Comparison of ENCODE assay signal across 8 cellular contexts in genomic region chr16:17469742-17470001, GRCh38. TPM values are rescaled to one million over a fixed set of nuclear protein-coding genes. Genes with fewer than 3 reads are reported as not detected.
DNase-seq lines count a peak whose midpoint lies in the region; ATAC-seq and TF ChIP-seq lines count a peak whose summit lies in the region.

No MANE protein-coding gene starts in this region.

- H3K27me3 ChIP-seq in right lobe of liver (no peaks in the 10 kb centered on the region), suprapubic skin (no peaks in the 10 kb centered on the region)

- TF ChIP-seq CTCF in right lobe of liver (IDR thresholded peaks at IDR 0.05) = no peak
- TF ChIP-seq CTCF in suprapubic skin (IDR thresholded peaks at IDR 0.05) = no peak

- peak overlapping the region; percentile 66 for H3K27ac Mint-ChIP-seq in activated T-helper 2 cell treated with anti-CD3 and anti-CD28 coated beads, Interferon-gamma antibody, Interleukin-2, Interleukin-4, amounts not matched to agents 10 μg/mL and 5 μg/mL and 100 μg/mL, durations not matched to agents 14 hours and 24 hours and 36 hours

- H3K27ac ChIP-seq in right lobe of liver (no peak overlapping the region), suprapubic skin (peak overlapping the region; percentile 65)

- peak overlapping the region; percentile 88 for H3K4me3 Mint-ChIP-seq in activated T-helper 2 cell treated with anti-CD3 and anti-CD28 coated beads, Interferon-gamma antibody, Interleukin-2, Interleukin-4, amounts not matched to agents 10 μg/mL and 5 μg/mL and 100 μg/mL, durations not matched to agents 14 hours and 24 hours and 36 hours (ENCODE audit: low read depth)

- H3K4me1 Mint-ChIP-seq in activated T-helper 2 cell treated with anti-CD3 and anti-CD28 coated beads, Interferon-gamma antibody, Interleukin-2, Interleukin-4, amounts not matched to agents 10 μg/mL and 5 μg/mL and 100 μg/mL, durations not matched to agents 14 hours and 24 hours and 36 hours (ENCODE audit: low read depth) = peaks cover 57% of the 10 kb centered on the region

- no peaks in the 10 kb centered on the region for H3K27me3 Mint-ChIP-seq in activated T-helper 2 cell treated with anti-CD3 and anti-CD28 coated beads, Interferon-gamma antibody, Interleukin-2, Interleukin-4, amounts not matched to agents 10 μg/mL and 5 μg/mL and 100 μg/mL, durations not matched to agents 14 hours and 24 hours and 36 hours (ENCODE audit: low read depth)

- intact Hi-C loops in activated T-helper 2 cell treated with anti-CD3 and anti-CD28 coated beads, Interferon-gamma antibody, Interleukin-2, Interleukin-4, amounts not matched to agents 10 μg/mL and 5 μg/mL and 100 μg/mL, durations not matched to agents 14 hours and 24 hours and 36 hours (cut with micrococcal nuclease) = loop anchor here (2.0 to 5.0 kb wide), 5 partner anchors 105 to 257 kb away; no protein-coding TSS in a partner anchor
- intact Hi-C loops in right lobe of liver (cut with DNase I) = no loop called here

- no peak for TF ChIP-seq POLR2A in right lobe of liver (IDR thresholded peaks at IDR 0.05)
- no peak for TF ChIP-seq POLR2A in suprapubic skin (IDR thresholded peaks at IDR 0.05)

- H3K36me3 ChIP-seq in right lobe of liver (no peaks in the 10 kb centered on the region), suprapubic skin (no peaks in the 10 kb centered on the region)

- H3K4me3 ChIP-seq in right lobe of liver (peak overlapping the region; percentile 30 to 40 (median 35)), suprapubic skin (peak overlapping the region; percentile 73)

- no peaks in the 10 kb centered on the region for H3K4me1 ChIP-seq in right lobe of liver
- H3K4me1 ChIP-seq in suprapubic skin = peaks cover 43% of the 10 kb centered on the region

- no peak for TF ChIP-seq EP300 in suprapubic skin (IDR thresholded peaks at IDR 0.05)

- H3K9me3 Mint-ChIP-seq in activated T-helper 2 cell treated with anti-CD3 and anti-CD28 coated beads, Interferon-gamma antibody, Interleukin-2, Interleukin-4, amounts not matched to agents 10 μg/mL and 5 μg/mL and 100 μg/mL, durations not matched to agents 14 hours and 24 hours and 36 hours = no peaks in the 10 kb centered on the region

- H3K9me3 ChIP-seq in right lobe of liver (no peaks in the 10 kb centered on the region), suprapubic skin (no peaks in the 10 kb centered on the region)

- no peak for ATAC-seq in right lobe of liver

- DNase-seq in activated CD4-positive, CD25-positive, alpha-beta regulatory T cell treated with anti-CD3 and anti-CD28 coated beads, Interleukin-2, amount 50 U/mL, for 72 hours = peak; percentile 34
- no peak for DNase-seq in activated CD4-positive, CD25-positive, alpha-beta regulatory T cell (lab: John Stamatoyannopoulos, UW)
- DNase-seq in activated T-helper 2 cell treated with anti-CD3 and anti-CD28 coated beads, Interferon-gamma antibody, Interleukin-2, Interleukin-4, amounts not matched to agents 10 μg/mL and 5 μg/mL and 100 μg/mL, durations not matched to agents 14 hours and 24 hours and 36 hours (ENCODE audit: low spot score) = no peak
- no peak for DNase-seq in right lobe of liver
- DNase-seq in suprapubic skin (ENCODE audit: low spot score in 2 of 2) = no peak
- no peak for DNase-seq in ureter (ENCODE audit: low spot score)
- no peak for DNase-seq in ecto neural progenitor cell (ENCODE audit: low spot score)
- no peak for DNase-seq in NCI-H1105 (lab: John Stamatoyannopoulos, UW)

- 7% methylated on average over 7 of the region's 7 CpGs for WGBS in right lobe of liver (ENCODE audit: insufficient coverage, low coverage, low lambda C conversion rate, missing lambda C conversion rate)
- WGBS in suprapubic skin = under 1% methylated on average over 7 of the region's 7 CpGs

- peaks cover 39% of the 10 kb centered on the region for H3K36me3 Mint-ChIP-seq in activated T-helper 2 cell treated with anti-CD3 and anti-CD28 coated beads, Interferon-gamma antibody, Interleukin-2, Interleukin-4, amounts not matched to agents 10 μg/mL and 5 μg/mL and 100 μg/mL, durations not matched to agents 14 hours and 24 hours and 36 hours (ENCODE audit: low read depth)

RNA-seq across cellular contexts. Expression of gene XYLT1, which starts 1.1 kb away (rescaled TPM):
- total RNA-seq in activated T-helper 2 cell treated with anti-CD3 and anti-CD28 coated beads, Interferon-gamma antibody, Interleukin-2, Interleukin-4, amounts not matched to agents 10 μg/mL and 5 μg/mL and 100 μg/mL, durations not matched to agents 14 hours and 24 hours and 36 hours = 15.7 and 18.9 TPM in 2 replicates
- 1 to 10 TPM in 2 of 6 experiments, under 1 TPM in 4; 0.48 to 2.0 (median 0.59) TPM for total RNA-seq in right lobe of liver
- total RNA-seq in suprapubic skin = 10 to 100 TPM; 23.5 to 30.6 (median 25.7) TPM
- 17.0 TPM for total RNA-seq in ureter
